Comparison of ENCODE assay signal across 8 cellular contexts in genomic region chr14:75229923-75230792, GRCh38. TPM values are rescaled to one million over a fixed set of nuclear protein-coding genes. Genes with fewer than 3 reads are reported as not detected.
A peak's percentile ranks its signal among the peaks of the same experiment; 100 is the strongest.
DNase-seq lines count a peak whose midpoint lies in the region; ATAC-seq, FAIRE-seq and TF ChIP-seq lines count a peak whose summit lies in the region.

No MANE protein-coding gene starts in this region.

- H3K36me3 Mint-ChIP-seq in effector memory CD8-positive, alpha-beta T cell (ENCODE audit: insufficient read depth), result no peaks in the 10 kb centered on the region

- H3K36me3 ChIP-seq in neutrophil, result no peaks in the 10 kb centered on the region

- TF ChIP-seq CTCF in neutrophil (IDR thresholded peaks at IDR 0.05) (peak; percentile 14), D721Med (IDR thresholded peaks at IDR 0.05; ENCODE audit: insufficient read depth, missing control alignments) (no peak)

- ATAC-seq in GM18511 (IDR thresholded peaks at IDR 0.05; ENCODE audit: unreplicated experiment), result peak; percentile 81
- ATAC-seq in effector memory CD8-positive, alpha-beta T cell (replicated peaks), result peak; percentile 91

- DNase-seq in ACHN, result peak; percentile 87
- DNase-seq in Jurkat, Clone E6-1 (ENCODE audit: low read depth, low spot score), result peak; percentile 88
- DNase-seq in activated CD4-positive, alpha-beta T cell treated with anti-CD3 and anti-CD28 coated beads for 1 hour, result peak; percentile 10
- peak; percentile 66 to 71 (median 67) for DNase-seq in effector memory CD8-positive, alpha-beta T cell
- no peak for DNase-seq in retina
- no peak for DNase-seq in D721Med (ENCODE audit: insufficient read length, low spot score)

- FAIRE-seq in D721Med (lab: Jason Lieb, UNC), result no peak

- H3K9me3 Mint-ChIP-seq in effector memory CD8-positive, alpha-beta T cell, result no peaks in the 10 kb centered on the region

- H3K27me3 ChIP-seq in neutrophil, result no peaks in the 10 kb centered on the region

- peaks cover 56 to 57% of the 10 kb centered on the region in 2 experiments for H3K4me1 ChIP-seq in neutrophil (ENCODE audit: control insufficient read depth in 1 of 2, insufficient read depth in 1 of 2, low read depth in 1 of 2, low read length in 1 of 2)

- peak overlapping the region; percentile 87 to 92 for H3K27ac Mint-ChIP-seq in effector memory CD8-positive, alpha-beta T cell

- no peaks in the 10 kb centered on the region for H3K9me3 ChIP-seq in neutrophil

- H3K4me1 Mint-ChIP-seq in effector memory CD8-positive, alpha-beta T cell (ENCODE audit: low read depth in 2 of 2), result peaks cover 47 to 64% of the 10 kb centered on the region in 2 donors

- peak overlapping the region; percentile 72 for H3K27ac ChIP-seq in neutrophil

- peak overlapping the region; percentile 56 to 60 for H3K4me3 Mint-ChIP-seq in effector memory CD8-positive, alpha-beta T cell

- no peak overlapping the region for H3K4me3 ChIP-seq in Jurkat, Clone E6-1 (ENCODE audit: low read length)
- no peak overlapping the region for H3K4me3 ChIP-seq in neutrophil (ENCODE audit: low read depth in 1 of 2, low read length in 1 of 2)

- no peaks in the 10 kb centered on the region for H3K27me3 Mint-ChIP-seq in effector memory CD8-positive, alpha-beta T cell

- in situ Hi-C loops in ACHN (cut with HindIII; ENCODE audit: low pct_ligation_motif_present, low pct_unique_long_range_greater_than_20kb, low sequenced_read_pairs), result no loop called here

RNA-seq across cellular contexts. Expression of gene FOS, which starts 48.5 kb away (rescaled TPM):
- polyA plus RNA-seq in Jurkat, Clone E6-1 (2012; ENCODE audit: insufficient read depth, insufficient read length), result 1.4 TPM

RNA-seq across cellular contexts. Expression of gene TMED10, which starts 53.7 kb away (rescaled TPM):
- polyA plus RNA-seq in Jurkat, Clone E6-1 (2012; ENCODE audit: insufficient read depth, insufficient read length), result 136 TPM

Comparison
In these comparisons a context has a peak if more than half of its experiments do, and no peak if none do; other contexts are left out.
1. DNase-seq: peak in ACHN (single experiment), Jurkat, Clone E6-1 (single experiment), activated CD4-positive, alpha-beta T cell treated with anti-CD3 and anti-CD28 coated beads for 1 hour (single experiment) and effector memory CD8-positive, alpha-beta T cell (3 of 3); none in retina (single experiment) and D721Med (single experiment).